25 cellular contexts compared by ENCODE assay signal in genomic region chr6:87803784-87804183, GRCh38.
DNase-seq lines count a peak whose midpoint lies in the region; ATAC-seq and TF ChIP-seq lines count a peak whose summit lies in the region.
"Had no signal": no experiment of that assay in that cellular context is flagged by ENCODE, and none has a peak within 500 bp of the region (broad histone marks: within the 10 kb centered on the region; RNA-seq: fewer than 3 reads in every experiment).

No MANE protein-coding gene starts in this region.

- H3K27me3 ChIP-seq in DOHH2 (ENCODE audit: control insufficient read depth, low read length) (no peaks in the 10 kb centered on the region), colonic mucosa (no peaks in the 10 kb centered on the region), osteoblast (ENCODE audit: insufficient read depth, low read length) (peaks cover 2% of the 10 kb centered on the region), mammary epithelial cell (ENCODE audit: insufficient read depth, low read length) (no peaks in the 10 kb centered on the region)
- H3K27me3 ChIP-seq: BLaER1 treated with 17β-estradiol and CSF1 and Interleukin-3, amounts not matched to agents 10 nM and 100 nM; SJCRH30 had no signal

- H3K27ac ChIP-seq in DOHH2 (ENCODE audit: low read depth, low read length) = peak overlapping the region; percentile 95
- peak overlapping the region; percentile 14 for H3K27ac ChIP-seq in colonic mucosa
- no peak overlapping the region for H3K27ac ChIP-seq in osteoblast (ENCODE audit: low read depth, low read length)
- H3K27ac ChIP-seq in mammary epithelial cell (ENCODE audit: insufficient read depth, low read depth, low read length) = no peak overlapping the region
- H3K27ac ChIP-seq: BLaER1 treated with 17β-estradiol and CSF1 and Interleukin-3, amounts not matched to agents 10 nM and 100 nM; GM23248; SJCRH30 had no signal

- no TSS peak for BruUV-seq in mammary epithelial cell (replicated peaks; lab: Mats Ljungman, UMichigan)

- H3K4me2 ChIP-seq in DOHH2 (ENCODE audit: low read length) (peak overlapping the region; percentile 86), osteoblast (ENCODE audit: insufficient read depth, low read length) (no peak overlapping the region), mammary epithelial cell (ENCODE audit: insufficient read depth, low read depth, low read length) (no peak overlapping the region)
- H3K4me2 ChIP-seq: BLaER1 treated with 17β-estradiol and CSF1 and Interleukin-3, amounts not matched to agents 10 nM and 100 nM had no signal

- peak overlapping the region; percentile 52 for H3K4me3 ChIP-seq in DOHH2 (ENCODE audit: low read length)
- H3K4me3 ChIP-seq in colonic mucosa = no peak overlapping the region
- no peak overlapping the region for H3K4me3 ChIP-seq in osteoblast (ENCODE audit: insufficient read depth, low read length)
- no peak overlapping the region for H3K4me3 ChIP-seq in mammary epithelial cell (replicated peaks in 1 of 3; ENCODE audit: insufficient read depth in 1 of 3, low read depth in 2 of 3, low read length in 3 of 3)
- H3K4me3 ChIP-seq: BLaER1 treated with 17β-estradiol and CSF1 and Interleukin-3, amounts not matched to agents 10 nM and 100 nM; GM12878; GM23248; SJCRH30 had no signal

- no peak for ATAC-seq in GM18861 (IDR thresholded peaks at IDR 0.05; ENCODE audit: unreplicated experiment)
- ATAC-seq: GM12878, Panc1, T-cell had no signal

- no peaks in the 10 kb centered on the region for H4K20me1 ChIP-seq in DOHH2 (ENCODE audit: control insufficient read depth, insufficient read depth, low read depth, low read length)
- H4K20me1 ChIP-seq in osteoblast (ENCODE audit: insufficient read depth, low read length) = no peaks in the 10 kb centered on the region
- no peaks in the 10 kb centered on the region for H4K20me1 ChIP-seq in mammary epithelial cell (ENCODE audit: insufficient read depth, low read length)
- H4K20me1 ChIP-seq: BLaER1 treated with 17β-estradiol and CSF1 and Interleukin-3, amounts not matched to agents 10 nM and 100 nM had no signal

- in situ Hi-C loops in mammary epithelial cell (cut with MboI; ENCODE audit: low sequenced_read_pairs in 2 of 2) = loop anchor here (10.0 to 25.0 kb wide), 2 partner anchors 109 to 416 kb away; no protein-coding TSS in a partner anchor

- WGBS in mammary epithelial cell (ENCODE audit: low coverage, missing lambda C conversion rate) = 100% methylated on average over 3 of the region's 3 CpGs

- peaks cover 42% of the 10 kb centered on the region for H3F3A ChIP-seq in DOHH2 (ENCODE audit: control insufficient read depth, insufficient read depth)

- H3K36me3 ChIP-seq in DOHH2 (ENCODE audit: control insufficient read depth, low read length) = peaks cover 10% of the 10 kb centered on the region
- H3K36me3 ChIP-seq in colonic mucosa = no peaks in the 10 kb centered on the region
- no peaks in the 10 kb centered on the region for H3K36me3 ChIP-seq in osteoblast (ENCODE audit: insufficient read depth, low read length)
- no peaks in the 10 kb centered on the region for H3K36me3 ChIP-seq in mammary epithelial cell (ENCODE audit: insufficient read depth, low read length)
- H3K36me3 ChIP-seq: BLaER1 treated with 17β-estradiol and CSF1 and Interleukin-3, amounts not matched to agents 10 nM and 100 nM; SJCRH30 had no signal

- dilution Hi-C loops in mammary epithelial cell (cut with HindIII; ENCODE audit: low sequenced_read_pairs) = no loop called here

- no peaks in the 10 kb centered on the region for H3K9me2 ChIP-seq in DOHH2 (replicated peaks; ENCODE audit: control insufficient read depth, low read length)

- CTCF ChIA-PET in mammary epithelial cell (lab: Charles Lee; ENCODE audit: low non-redundant PET) = no interaction called here

- H3K9me3 ChIP-seq in DOHH2 (ENCODE audit: control insufficient read depth, insufficient read depth, low read length) (no peaks in the 10 kb centered on the region), colonic mucosa (no peaks in the 10 kb centered on the region), osteoblast (ENCODE audit: low read depth, low read length) (no peaks in the 10 kb centered on the region), mammary epithelial cell (replicated peaks; ENCODE audit: insufficient read depth, low read length) (no peaks in the 10 kb centered on the region)
- H3K9me3 ChIP-seq: BLaER1 treated with 17β-estradiol and CSF1 and Interleukin-3, amounts not matched to agents 10 nM and 100 nM; Caco-2; SJCRH30 had no signal

- intact Hi-C loops in colonic mucosa (cut with DNase I) (no loop called here), mammary epithelial cell (cut with micrococcal nuclease) (no loop called here)

- DNase-seq in MV-4-11 (lab: John Stamatoyannopoulos, UW) (peak; percentile 51), colonic mucosa (no peak), osteoblast (ENCODE audit: insufficient read length, low spot score, missing footprints) (peak; percentile 35), mammary epithelial cell (no peak), dedifferentiated amniotic fluid mesenchymal stem cell (ENCODE audit: extremely low spot score) (no peak)
- DNase-seq: ACHN; Caco-2; CD4-positive, alpha-beta memory T cell; DMS 273 treated with DMSO at 0.1 percent for 48 hours; DMS79 treated with DMSO at 0.1 percent for 48 hours; GM23248; H9; HFFc6; NCI-H1694 treated with DMSO at 0.1 percent for 48 hours; NCI-H2081 treated with DMSO at 0.1 percent for 48 hours; NCI-H2171 treated with DMSO at 0.1 percent for 48 hours; NCI-H524 treated with DMSO at 0.1 percent for 48 hours; NCI-H82; SJCRH30; T-cell had no signal

- TF ChIP-seq CTCF in DOHH2 (IDR thresholded peaks at IDR 0.05; ENCODE audit: low read depth, low read length, poor library complexity, severe bottlenecking) (no peak), colonic mucosa (IDR thresholded peaks at IDR 0.05) (no peak), osteoblast (IDR thresholded peaks at IDR 0.05; ENCODE audit: extremely low read depth, low read depth, low read length) (no peak), mammary epithelial cell (conservative IDR thresholded peaks at IDR 0.05 in 1 of 2, IDR thresholded peaks at IDR 0.05 in 1 of 2; ENCODE audit: extremely low read depth in 1 of 2, insufficient read depth in 1 of 2, low read depth in 1 of 2, low read length in 2 of 2) (no peak)

- no peak overlapping the region for H3K9ac ChIP-seq in colonic mucosa (ENCODE audit: low read depth in 2 of 2, low read length in 2 of 2)
- H3K9ac ChIP-seq in mammary epithelial cell (ENCODE audit: insufficient read depth, low read length) = no peak overlapping the region
- H3K9ac ChIP-seq: BLaER1 treated with 17β-estradiol and CSF1 and Interleukin-3, amounts not matched to agents 10 nM and 100 nM; GM23248 had no signal

- H3K4me1 ChIP-seq in DOHH2 (ENCODE audit: control insufficient read depth, low read length) (peaks cover 98% of the 10 kb centered on the region), colonic mucosa (no peaks in the 10 kb centered on the region), osteoblast (ENCODE audit: insufficient read depth, low read length) (peaks cover 10% of the 10 kb centered on the region), mammary epithelial cell (ENCODE audit: insufficient read depth, low read length) (peaks cover 11% of the 10 kb centered on the region)
- H3K4me1 ChIP-seq: BLaER1 treated with 17β-estradiol and CSF1 and Interleukin-3, amounts not matched to agents 10 nM and 100 nM had no signal

- H2AFZ ChIP-seq in osteoblast (ENCODE audit: low read length) (no peak overlapping the region), mammary epithelial cell (ENCODE audit: low read depth, low read length) (no peak overlapping the region)
- H2AFZ ChIP-seq: GM23248 had no signal

- H3K79me2 ChIP-seq in DOHH2 (ENCODE audit: control insufficient read depth, low read length) (peaks cover 76% of the 10 kb centered on the region), osteoblast (ENCODE audit: insufficient read depth, low read length) (no peaks in the 10 kb centered on the region), mammary epithelial cell (ENCODE audit: insufficient read depth, low read length) (no peaks in the 10 kb centered on the region)

Comparison
In these comparisons a context has a peak if more than half of its experiments do, and no peak if none do; other contexts are left out.
1. H3K27ac ChIP-seq: peak in DOHH2 (single experiment) and colonic mucosa (single experiment); none in osteoblast (single experiment) and mammary epithelial cell (single experiment).
2. DNase-seq: peak in MV-4-11 (single experiment) and osteoblast (single experiment); none in colonic mucosa (single experiment), mammary epithelial cell (single experiment) and dedifferentiated amniotic fluid mesenchymal stem cell (single experiment).